ENCODE assay signal across 8 cellular contexts in the genomic region with DNA sequence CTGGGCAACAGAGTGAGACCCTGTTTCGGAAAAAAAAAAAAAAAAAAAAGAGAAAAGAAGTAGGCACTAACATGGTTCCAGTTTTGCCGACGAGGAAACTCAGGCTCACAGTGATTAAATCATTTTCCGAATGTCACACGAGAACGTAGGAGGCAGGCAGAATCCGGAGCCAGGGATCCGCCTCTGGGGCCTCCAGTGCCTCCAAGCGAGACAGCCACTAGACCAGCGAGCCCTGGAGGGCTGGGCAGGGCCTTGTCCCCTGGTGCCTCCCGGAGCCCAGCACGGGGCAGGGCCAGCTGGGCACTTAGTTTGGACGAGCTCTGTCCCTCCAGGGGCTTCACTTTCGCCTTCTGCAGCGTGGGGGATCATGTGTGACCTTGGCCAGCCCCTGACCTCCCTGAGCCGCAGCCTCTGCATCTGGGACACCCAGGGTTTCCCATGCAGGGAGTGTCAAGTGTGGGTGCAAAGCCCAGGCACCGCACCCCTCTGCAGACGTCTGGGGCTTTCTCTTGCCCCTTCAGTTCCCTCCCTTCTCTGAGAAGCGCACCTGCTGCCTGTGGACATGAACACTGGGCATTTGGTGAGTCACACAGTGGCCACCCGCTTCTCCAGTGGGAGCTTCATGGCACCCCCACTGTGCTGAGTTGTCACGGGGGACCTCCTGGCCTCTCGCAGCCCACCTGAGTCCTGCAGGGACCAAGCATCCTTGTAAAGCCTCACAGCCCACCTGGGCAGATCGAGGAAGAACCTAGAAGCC.
DNase-seq lines count a peak whose midpoint lies in the region; TF ChIP-seq lines count a peak whose summit lies in the region.

No MANE protein-coding gene starts in this region.

- H3K27me3 ChIP-seq in colonic mucosa (no peaks in the 10 kb centered on the region), hepatocyte (no peaks in the 10 kb centered on the region)

- peak overlapping the region; percentile 48 for H3K4me3 Mint-ChIP-seq in nephron progenitor cell

- no peaks in the 10 kb centered on the region for H3K9me3 ChIP-seq in KOPT-K1 (ENCODE audit: insufficient read depth, low read length, poor library complexity, severe bottlenecking)
- H3K9me3 ChIP-seq in colonic mucosa, result no peaks in the 10 kb centered on the region
- no peaks in the 10 kb centered on the region for H3K9me3 ChIP-seq in hepatocyte (ENCODE audit: low read depth)

- H3K4me2 ChIP-seq in hepatocyte, result no peak overlapping the region

- H3K9me3 Mint-ChIP-seq in nephron progenitor cell, result no peaks in the 10 kb centered on the region

- H3K27ac ChIP-seq in C4-2B (peak overlapping the region; percentile 89), KOPT-K1 (ENCODE audit: low read depth, low read length, poor library complexity, severe bottlenecking) (peak overlapping the region; percentile 59), colonic mucosa (peak overlapping the region; percentile 43), hepatocyte (no peak overlapping the region)

- H3K4me1 ChIP-seq in colonic mucosa (peaks cover 9% of the 10 kb centered on the region), hepatocyte (ENCODE audit: insufficient read depth) (peaks cover 3% of the 10 kb centered on the region)

- H3K79me2 ChIP-seq in hepatocyte, result peaks cover 51% of the 10 kb centered on the region

- no peak overlapping the region for H3K27ac Mint-ChIP-seq in nephron progenitor cell

- H3K36me3 ChIP-seq in KOPT-K1 (ENCODE audit: insufficient read depth, low read length) (no peaks in the 10 kb centered on the region), colonic mucosa (no peaks in the 10 kb centered on the region), hepatocyte (replicated peaks; ENCODE audit: insufficient read depth, low read depth) (no peaks in the 10 kb centered on the region)

- H3K4me1 Mint-ChIP-seq in nephron progenitor cell, result peaks cover 47% of the 10 kb centered on the region

- TF ChIP-seq CTCF in C4-2B (conservative IDR thresholded peaks at IDR 0.05) (no peak), colonic mucosa (IDR thresholded peaks at IDR 0.05) (no peak), nephron progenitor cell (IDR thresholded peaks at IDR 0.05) (no peak), hepatocyte (IDR thresholded peaks at IDR 0.05; ENCODE audit: poor library complexity) (no peak)

- H2AFZ ChIP-seq in hepatocyte, result no peak overlapping the region

- H3K9me2 ChIP-seq in hepatocyte (replicated peaks; ENCODE audit: insufficient read depth), result no peaks in the 10 kb centered on the region

- DNase-seq in colonic mucosa (no peak), nephron progenitor cell (peak; percentile 34), GDM1 (lab: John Stamatoyannopoulos, UW) (no peak), hepatocyte (ENCODE audit: low spot score) (no peak), NCI-H1105 treated with DMSO at 0.1 percent for 48 hours (lab: John Stamatoyannopoulos, UW) (no peak)
- DNase-seq in central memory CD4-positive, alpha-beta T cell, result no peak

- peaks cover 78% of the 10 kb centered on the region for H4K20me1 ChIP-seq in hepatocyte (ENCODE audit: insufficient read depth, poor library complexity, severe bottlenecking)

- intact Hi-C loops in colonic mucosa (cut with DNase I), result no loop called here

- peak overlapping the region in 1 of 2 donors; percentile 29 for H3K9ac ChIP-seq in colonic mucosa (ENCODE audit: low read depth in 2 of 2, low read length in 2 of 2)

- H3K4me3 ChIP-seq in colonic mucosa (no peak overlapping the region), hepatocyte (no peak overlapping the region)

- no peaks in the 10 kb centered on the region for H3K36me3 Mint-ChIP-seq in nephron progenitor cell (ENCODE audit: low read depth)

- no peaks in the 10 kb centered on the region for H3K27me3 Mint-ChIP-seq in nephron progenitor cell (ENCODE audit: low read depth, poor library complexity)

- 84% methylated on average over 23 of the region's 23 CpGs for WGBS in hepatocyte (ENCODE audit: low lambda C conversion rate, missing lambda C conversion rate)
